7 cellular contexts compared by ENCODE assay signal in the genomic region with DNA sequence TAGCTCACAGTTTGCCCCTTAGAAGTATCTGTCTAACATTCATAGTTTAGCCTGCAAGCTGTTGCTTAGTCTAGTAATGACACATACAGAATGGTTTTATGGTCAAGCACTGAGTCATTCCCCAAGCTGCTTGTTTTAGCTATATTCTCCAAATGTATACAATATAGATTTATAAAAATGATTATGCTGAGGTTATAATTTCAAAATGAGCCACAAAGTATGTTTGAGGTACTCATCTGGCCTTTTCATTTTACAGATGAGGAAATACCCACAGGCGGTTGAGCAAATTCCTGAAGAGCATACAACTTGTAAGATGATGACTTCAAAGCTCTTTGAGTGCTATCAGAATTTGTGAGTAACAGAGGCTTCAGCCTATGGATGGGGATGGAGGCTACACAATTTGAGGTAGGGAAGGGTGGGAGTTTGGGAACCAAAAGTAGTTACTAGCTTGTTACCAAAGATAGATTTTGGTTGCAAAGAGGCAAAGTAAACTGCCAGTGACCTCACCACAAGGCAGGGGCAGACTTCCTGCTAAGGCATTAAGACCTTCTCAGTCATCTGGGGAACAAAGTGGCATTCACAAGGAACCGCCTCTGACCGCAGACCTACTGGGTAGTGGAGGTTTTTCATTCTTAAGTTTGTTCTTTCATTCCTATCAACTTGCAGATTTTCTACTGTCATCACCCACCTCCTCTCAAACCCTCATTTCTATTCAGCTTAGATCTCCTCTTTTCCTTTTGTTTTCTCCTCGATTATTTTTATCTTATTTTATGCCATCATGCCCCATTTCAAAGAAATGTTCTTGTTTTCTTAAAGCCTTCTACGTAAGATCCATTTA.
DNase-seq lines count a peak whose midpoint lies in the region; ATAC-seq, FAIRE-seq and TF ChIP-seq lines count a peak whose summit lies in the region.

No MANE protein-coding gene starts in this region.

- no peaks in the 10 kb centered on the region for H3K36me3 ChIP-seq in psoas muscle (ENCODE audit: insufficient read depth in 1 of 2, low read depth in 1 of 2)

- H3K4me3 ChIP-seq in psoas muscle, result no peak overlapping the region

- H3K9me3 ChIP-seq in psoas muscle, result no peaks in the 10 kb centered on the region

- H3K27me3 ChIP-seq in psoas muscle (ENCODE audit: insufficient read depth in 3 of 3, low read length in 2 of 3), result no peaks in the 10 kb centered on the region

- 86 to 91% (median 88%) methylated on average over 5 of the region's 5 CpGs for WGBS in psoas muscle, 3 donors

- peak; percentile 79 for ATAC-seq in GM19023 (IDR thresholded peaks at IDR 0.05; ENCODE audit: unreplicated experiment)
- ATAC-seq in HG02840 (IDR thresholded peaks at IDR 0.05; ENCODE audit: low FRiP score, unreplicated experiment), result peak; percentile 70
- ATAC-seq in psoas muscle, result no peak

- FAIRE-seq in RCC 7860 (lab: Jason Lieb, UNC) (no peak), urothelium cell line (lab: Jason Lieb, UNC) (peak; percentile 63)

- H3K4me1 ChIP-seq in psoas muscle, result no peaks in the 10 kb centered on the region

- no peak for TF ChIP-seq CTCF in psoas muscle (IDR thresholded peaks at IDR 0.05)

- intact Hi-C loops in psoas muscle (cut with DNase I), result no loop called here

- DNase-seq in RCC 7860 (ENCODE audit: low spot score) (peak; percentile 91), epithelial cell of prostate (ENCODE audit: low read depth, low spot score) (peak; percentile 59), urothelium cell line (ENCODE audit: low spot score) (peak; percentile 72), psoas muscle (no peak), GF-D8 (lab: John Stamatoyannopoulos, UW) (no peak)

- H3K27ac ChIP-seq in epithelial cell of prostate (peak overlapping the region; percentile 74), psoas muscle (no peak overlapping the region)

Comparison
In these comparisons a context has a peak if more than half of its experiments do, and no peak if none do; other contexts are left out.
1. ATAC-seq: peak in GM19023 (single experiment) and HG02840 (single experiment); none in psoas muscle (0 of 4).
2. DNase-seq: peak in RCC 7860 (single experiment), epithelial cell of prostate (single experiment) and urothelium cell line (single experiment); none in psoas muscle (0 of 2) and GF-D8 (single experiment).